8 cellular contexts compared by ENCODE assay signal in the genomic region with DNA sequence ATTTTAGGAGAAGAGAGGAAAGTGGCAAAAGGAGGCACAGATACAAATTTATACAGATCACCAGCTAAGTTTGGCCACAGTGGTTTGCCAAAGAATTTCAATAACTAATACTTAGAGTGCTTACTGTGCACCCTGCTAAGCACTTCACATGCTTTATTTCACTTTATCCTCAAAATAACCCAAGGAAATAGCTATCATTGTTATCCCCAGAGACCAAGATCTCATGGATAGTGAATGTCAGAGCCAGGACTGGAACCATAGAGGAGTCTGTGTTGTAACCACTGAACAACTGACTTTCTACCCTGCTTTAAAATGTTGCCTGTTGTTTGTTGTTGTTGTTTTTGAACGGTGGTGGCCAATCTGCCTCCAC. TPM values are rescaled to one million over a fixed set of nuclear protein-coding genes. Genes with fewer than 3 reads are reported as not detected.
DNase-seq lines count a peak whose midpoint lies in the region; ATAC-seq and TF ChIP-seq lines count a peak whose summit lies in the region.

No MANE protein-coding gene starts in this region.

- peak overlapping the region in 4 of 5 donors; percentile 5 to 84 (median 43) for H3K9ac ChIP-seq in subcutaneous abdominal adipose tissue (ENCODE audit: low read length in 5 of 5)

- H3K4me3 ChIP-seq in subcutaneous abdominal adipose tissue (ENCODE audit: low read depth in 1 of 5, low read length in 5 of 5) (peak overlapping the region; percentile 74 to 94 (median 84)), lower leg skin (ENCODE audit: low read depth, poor library complexity, severe bottlenecking) (no peak overlapping the region)

- peaks cover 4% of the 10 kb centered on the region for H3K9me3 Mint-ChIP-seq in activated CD4-positive, alpha-beta T cell treated with anti-CD3 and anti-CD28 coated beads, Interleukin-2, amount 10 ng/mL, durations not matched to agents 24 days and 14 days
- no peaks in the 10 kb centered on the region for H3K9me3 Mint-ChIP-seq in activated naive CD8-positive, alpha-beta T cell treated with anti-CD3 and anti-CD28 coated beads, Interleukin-2, amount 10 ng/mL, durations not matched to agents 7 days and 5 days

- H3K4me3 Mint-ChIP-seq in activated CD4-positive, alpha-beta T cell treated with anti-CD3 and anti-CD28 coated beads, Interleukin-2, amount 10 ng/mL, durations not matched to agents 24 days and 14 days: peak overlapping the region; percentile 85
- H3K4me3 Mint-ChIP-seq in activated naive CD8-positive, alpha-beta T cell treated with anti-CD3 and anti-CD28 coated beads, Interleukin-2, amount 10 ng/mL, durations not matched to agents 7 days and 5 days: peak overlapping the region; percentile 90

- POLR2A ChIA-PET in activated naive CD8-positive, alpha-beta T cell treated with anti-CD3 and anti-CD28 coated beads, Interleukin-2, amount 10 ng/mL, durations not matched to agents 7 days and 5 days (lab: Charles Lee): interaction anchor here (1.8 to 3.9 kb wide), 3 partner anchors 53 to 655 kb away, joined by 4 to 23 read pairs (median 8); partner anchors contain the start of genes POLR3B and TMEM263

- ATAC-seq in activated naive CD8-positive, alpha-beta T cell treated with anti-CD3 and anti-CD28 coated beads, Interleukin-2, amount 10 ng/mL, durations not matched to agents 7 days and 5 days (ENCODE audit: low read depth): no peak
- ATAC-seq in GM21619 (IDR thresholded peaks at IDR 0.05; ENCODE audit: unreplicated experiment): no peak

- no peak for TF ChIP-seq POLR2A in lower leg skin (IDR thresholded peaks at IDR 0.05)

- peaks cover 13 to 56% (median 52%) of the 10 kb centered on the region in 5 donors for H3K4me1 ChIP-seq in subcutaneous abdominal adipose tissue (ENCODE audit: control insufficient read depth in 5 of 5, insufficient read depth in 5 of 5, low read length in 5 of 5)

- no peaks in the 10 kb centered on the region for H3K27me3 ChIP-seq in subcutaneous abdominal adipose tissue (ENCODE audit: control insufficient read depth in 5 of 5, insufficient read depth in 4 of 5, low read length in 5 of 5)

- H3K27ac ChIP-seq in subcutaneous abdominal adipose tissue (ENCODE audit: low read depth, low read length): peak overlapping the region; percentile 70

- peak overlapping the region; percentile 93 for H3K27ac Mint-ChIP-seq in activated CD4-positive, alpha-beta T cell treated with anti-CD3 and anti-CD28 coated beads, Interleukin-2, amount 10 ng/mL, durations not matched to agents 24 days and 14 days
- H3K27ac Mint-ChIP-seq in activated naive CD8-positive, alpha-beta T cell treated with anti-CD3 and anti-CD28 coated beads, Interleukin-2, amount 10 ng/mL, durations not matched to agents 7 days and 5 days: peak overlapping the region; percentile 90

- DNase-seq in activated CD4-positive, alpha-beta T cell treated with anti-CD3 and anti-CD28 coated beads, Interleukin-2, amount 10 ng/mL, durations not matched to agents 24 days and 14 days: no peak
- DNase-seq in activated CD4-positive, alpha-beta T cell treated with anti-CD3 and anti-CD28 coated beads for 48 hours: no peak
- DNase-seq in activated naive CD8-positive, alpha-beta T cell treated with anti-CD3 and anti-CD28 coated beads, Interleukin-2, amount 10 ng/mL, durations not matched to agents 7 days and 5 days: no peak
- DNase-seq in inferior parietal cortex (ENCODE audit: extremely low spot score) (peak; percentile 13), lower leg skin (ENCODE audit: low spot score in 2 of 2) (no peak), amygdala (lab: John Stamatoyannopoulos, UW) (no peak)

- H3K36me3 ChIP-seq in subcutaneous abdominal adipose tissue (ENCODE audit: control insufficient read depth in 5 of 5, insufficient read depth in 5 of 5, low read length in 5 of 5): peaks cover 0 to 2% (median 0%) of the 10 kb centered on the region in 5 donors

- TF ChIP-seq CTCF in lower leg skin (IDR thresholded peaks at IDR 0.05): no peak

- 0 to 6% methylated on average over 1 of the region's 1 CpG for WGBS in lower leg skin, 2 donors

- no peaks in the 10 kb centered on the region for H3K27me3 Mint-ChIP-seq in activated CD4-positive, alpha-beta T cell treated with anti-CD3 and anti-CD28 coated beads, Interleukin-2, amount 10 ng/mL, durations not matched to agents 24 days and 14 days
- H3K27me3 Mint-ChIP-seq in activated naive CD8-positive, alpha-beta T cell treated with anti-CD3 and anti-CD28 coated beads, Interleukin-2, amount 10 ng/mL, durations not matched to agents 7 days and 5 days: no peaks in the 10 kb centered on the region

- intact Hi-C loops in activated CD4-positive, alpha-beta T cell treated with anti-CD3 and anti-CD28 coated beads, Interleukin-2, amount 10 ng/mL, durations not matched to agents 24 days and 14 days (cut with micrococcal nuclease): loop anchor here (5.0 kb wide), 3 partner anchors 471 to 969 kb away; partner anchors contain the start of genes C12orf75, RIC8B and TMEM263
- intact Hi-C loops in lower leg skin (cut with DNase I; ENCODE audit: low total_unique reads): no loop called here

- H3K4me1 Mint-ChIP-seq in activated CD4-positive, alpha-beta T cell treated with anti-CD3 and anti-CD28 coated beads, Interleukin-2, amount 10 ng/mL, durations not matched to agents 24 days and 14 days: peaks cover 38% of the 10 kb centered on the region
- H3K4me1 Mint-ChIP-seq in activated naive CD8-positive, alpha-beta T cell treated with anti-CD3 and anti-CD28 coated beads, Interleukin-2, amount 10 ng/mL, durations not matched to agents 7 days and 5 days: peaks cover 24% of the 10 kb centered on the region

- no peaks in the 10 kb centered on the region for H3K9me3 ChIP-seq in subcutaneous abdominal adipose tissue (ENCODE audit: control insufficient read depth in 5 of 5, low read length in 5 of 5)

- H3K36me3 Mint-ChIP-seq in activated CD4-positive, alpha-beta T cell treated with anti-CD3 and anti-CD28 coated beads, Interleukin-2, amount 10 ng/mL, durations not matched to agents 24 days and 14 days (ENCODE audit: low read depth): peaks cover 2% of the 10 kb centered on the region
- no peaks in the 10 kb centered on the region for H3K36me3 Mint-ChIP-seq in activated naive CD8-positive, alpha-beta T cell treated with anti-CD3 and anti-CD28 coated beads, Interleukin-2, amount 10 ng/mL, durations not matched to agents 7 days and 5 days

RNA-seq across cellular contexts. Expression of gene TCP11L2, which starts 1.3 kb away (rescaled TPM):
- 3.2 and 4.5 TPM in 2 replicates for total RNA-seq in activated CD4-positive, alpha-beta T cell treated with anti-CD3 and anti-CD28 coated beads, Interleukin-2, amount 10 ng/mL, durations not matched to agents 24 days and 14 days
- 10 to 100 TPM; 40.9 to 50.8 TPM for total RNA-seq in activated naive CD8-positive, alpha-beta T cell treated with anti-CD3 and anti-CD28 coated beads, Interleukin-2, amount 10 ng/mL, durations not matched to agents 7 days and 5 days
- total RNA-seq in lower leg skin: 10 to 100 TPM; 55.5 to 81.4 (median 72.7) TPM

RNA-seq across cellular contexts. Expression of gene CKAP4, which starts 53.4 kb away (rescaled TPM):
- total RNA-seq in activated CD4-positive, alpha-beta T cell treated with anti-CD3 and anti-CD28 coated beads, Interleukin-2, amount 10 ng/mL, durations not matched to agents 24 days and 14 days: 6.7 and 7.7 TPM in 2 replicates
- 1 to 10 TPM; 3.9 TPM for total RNA-seq in activated naive CD8-positive, alpha-beta T cell treated with anti-CD3 and anti-CD28 coated beads, Interleukin-2, amount 10 ng/mL, durations not matched to agents 7 days and 5 days
- total RNA-seq in lower leg skin: 10 to 100 TPM; 57.2 to 80.3 (median 73.6) TPM

RNA-seq across cellular contexts. Expression of gene POLR3B, which starts 56.3 kb away (rescaled TPM):
- 12.1 and 13.1 TPM in 2 replicates for total RNA-seq in activated CD4-positive, alpha-beta T cell treated with anti-CD3 and anti-CD28 coated beads, Interleukin-2, amount 10 ng/mL, durations not matched to agents 24 days and 14 days
- 1 to 10 TPM; 4.7 TPM for total RNA-seq in activated naive CD8-positive, alpha-beta T cell treated with anti-CD3 and anti-CD28 coated beads, Interleukin-2, amount 10 ng/mL, durations not matched to agents 7 days and 5 days
- 10 to 100 TPM in 3 of 4 donors, 1 to 10 TPM in 1; 9.4 to 12.9 (median 12.1) TPM for total RNA-seq in lower leg skin
